1 cellular context compared by ENCODE assay signal in the genomic region with DNA sequence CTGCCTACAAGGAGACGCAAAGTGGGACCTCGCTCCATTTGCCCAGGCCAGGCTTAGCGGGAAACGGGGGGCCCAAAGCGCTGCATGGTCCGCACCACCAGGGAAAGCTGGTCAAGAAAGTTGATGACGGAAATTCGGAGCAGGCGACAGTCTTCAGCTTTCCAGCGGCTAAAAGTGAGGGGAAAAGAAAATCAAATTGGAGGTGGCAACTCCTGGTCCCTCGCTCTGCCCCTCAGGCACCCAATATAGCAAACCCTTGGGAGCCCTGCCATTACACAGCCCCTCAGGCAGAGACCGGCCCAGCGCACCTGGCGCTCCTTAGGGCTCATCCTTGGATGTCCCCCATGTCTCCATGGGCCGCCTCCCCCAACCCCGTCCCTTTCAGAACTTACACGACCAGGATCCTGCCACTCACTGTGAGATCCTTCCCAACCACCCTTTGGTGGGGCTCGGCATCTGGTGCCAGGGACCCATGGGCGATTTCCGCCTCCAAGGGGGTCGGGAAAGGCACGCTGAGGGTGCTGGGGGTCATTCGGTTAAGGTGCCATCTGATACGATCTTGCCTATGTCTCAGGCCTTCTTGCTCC.
TF ChIP-seq lines count a peak whose summit lies in the region.

No MANE protein-coding gene starts in this region.

TF ChIP-seq in IMR-90, 13 proteins besides CTCF, POLR2A, EP300 and RAD21:
- TF ChIP-seq RCOR1 (IDR thresholded peaks at IDR 0.05; ENCODE audit: insufficient replicate concordance, low read length), result no peak
- TF ChIP-seq BHLHE40 (IDR thresholded peaks at IDR 0.05; ENCODE audit: low read depth, low read length), result no peak
- no peak for TF ChIP-seq MXI1 (IDR thresholded peaks at IDR 0.05; ENCODE audit: borderline replicate concordance, low read depth, low read length)
- TF ChIP-seq, protein P1, sequence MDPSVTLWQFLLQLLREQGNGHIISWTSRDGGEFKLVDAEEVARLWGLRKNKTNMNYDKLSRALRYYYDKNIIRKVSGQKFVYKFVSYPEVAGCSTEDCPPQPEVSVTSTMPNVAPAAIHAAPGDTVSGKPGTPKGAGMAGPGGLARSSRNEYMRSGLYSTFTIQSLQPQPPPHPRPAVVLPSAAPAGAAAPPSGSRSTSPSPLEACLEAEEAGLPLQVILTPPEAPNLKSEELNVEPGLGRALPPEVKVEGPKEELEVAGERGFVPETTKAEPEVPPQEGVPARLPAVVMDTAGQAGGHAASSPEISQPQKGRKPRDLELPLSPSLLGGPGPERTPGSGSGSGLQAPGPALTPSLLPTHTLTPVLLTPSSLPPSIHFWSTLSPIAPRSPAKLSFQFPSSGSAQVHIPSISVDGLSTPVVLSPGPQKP (IDR thresholded peaks at IDR 0.05; ENCODE audit: borderline replicate concordance, low read depth, low read length), result no peak
- no peak for TF ChIP-seq RFX5 (IDR thresholded peaks at IDR 0.05; ENCODE audit: low read depth, low read length)
